Comparison of ENCODE assay signal across 9 cellular contexts in genomic region chr21:35217504-35218060, GRCh38.
DNase-seq lines count a peak whose midpoint lies in the region; ATAC-seq and TF ChIP-seq lines count a peak whose summit lies in the region.
"Had no signal": no experiment of that assay in that cellular context is flagged by ENCODE, and none has a peak within 500 bp of the region (broad histone marks: within the 10 kb centered on the region; RNA-seq: fewer than 3 reads in every experiment).

No MANE protein-coding gene starts in this region.

- H2AFZ ChIP-seq in hepatocyte: no peak overlapping the region

- H3K79me2 ChIP-seq in hepatocyte: no peaks in the 10 kb centered on the region

- peaks cover 7% of the 10 kb centered on the region for H3K4me1 ChIP-seq in hepatocyte (ENCODE audit: insufficient read depth)

- TF ChIP-seq CTCF in hepatocyte (IDR thresholded peaks at IDR 0.05; ENCODE audit: poor library complexity): no peak

- H3K9me2 ChIP-seq in hepatocyte (replicated peaks; ENCODE audit: insufficient read depth): no peaks in the 10 kb centered on the region

- 82% methylated on average over 1 of the region's 1 CpG for WGBS in hepatocyte (ENCODE audit: low lambda C conversion rate, missing lambda C conversion rate)

- H3K4me2 ChIP-seq in hepatocyte: no peak overlapping the region

- no peaks in the 10 kb centered on the region for H3K9me3 ChIP-seq in hepatocyte (ENCODE audit: low read depth)

- H3K27me3 ChIP-seq in H7 (ENCODE audit: control insufficient read depth, insufficient read depth, low read length): no peaks in the 10 kb centered on the region
- no peaks in the 10 kb centered on the region for H3K27me3 ChIP-seq in hepatocyte

- peak overlapping the region; percentile 37 for H3K27ac ChIP-seq in hepatocyte

- H4K20me1 ChIP-seq in hepatocyte (ENCODE audit: insufficient read depth, poor library complexity, severe bottlenecking): no peaks in the 10 kb centered on the region

- in situ Hi-C loops in ACHN (cut with HindIII; ENCODE audit: low pct_ligation_motif_present, low pct_unique_long_range_greater_than_20kb, low sequenced_read_pairs): no loop called here

- DNase-seq in ACHN: peak; percentile 92
- DNase-seq in H7: peak; percentile 8
- peak; percentile 65 for DNase-seq in T1000 (lab: John Stamatoyannopoulos, UW)
- DNase-seq in hepatocyte (ENCODE audit: low spot score): peak; percentile 52
- no peak for DNase-seq in UCSD-AML1 (lab: John Stamatoyannopoulos, UW; ENCODE audit: unreplicated experiment)
- no peak for DNase-seq in T-helper 2 cell
- DNase-seq in NOMO-1 treated with DMSO at 0.1 percent for 48 hours (lab: John Stamatoyannopoulos, UW; ENCODE audit: unreplicated experiment): no peak
- DNase-seq: aorta had no signal

- no peaks in the 10 kb centered on the region for H3K36me3 ChIP-seq in H7 (replicated peaks; ENCODE audit: control insufficient read depth, insufficient read depth, low read length)
- H3K36me3 ChIP-seq in hepatocyte (replicated peaks; ENCODE audit: insufficient read depth, low read depth): no peaks in the 10 kb centered on the region

- H3K4me3 ChIP-seq in H7 (ENCODE audit: insufficient read depth, low read depth, low read length) (no peak overlapping the region), hepatocyte (no peak overlapping the region)

- no peak for ATAC-seq in GM18870 (IDR thresholded peaks at IDR 0.05; ENCODE audit: unreplicated experiment)

Comparison
In these comparisons a context has a peak if more than half of its experiments do, and no peak if none do; other contexts are left out.
1. DNase-seq: peak in ACHN (single experiment), H7 (single experiment), T1000 (single experiment) and hepatocyte (single experiment); none in UCSD-AML1 (single experiment), T-helper 2 cell (0 of 5) and NOMO-1 treated with DMSO at 0.1 percent for 48 hours (single experiment).